ENCODE assay signal across 9 cellular contexts in genomic region chr7:2838873-2839578, GRCh38. TPM values are rescaled to one million over a fixed set of nuclear protein-coding genes. Genes with fewer than 3 reads are reported as not detected.
DNase-seq lines count a peak whose midpoint lies in the region; ATAC-seq and TF ChIP-seq lines count a peak whose summit lies in the region.
"Had no signal": no experiment of that assay in that cellular context is flagged by ENCODE, and none has a peak within 500 bp of the region (broad histone marks: within the 10 kb centered on the region; RNA-seq: fewer than 3 reads in every experiment).

No MANE protein-coding gene starts in this region.

- H3K27ac Mint-ChIP-seq in MCF 10A (ENCODE audit: low read depth, unreplicated experiment), result peak overlapping the region; percentile 50

- TF ChIP-seq POLR2A in transverse colon (IDR thresholded peaks at IDR 0.05), result no peak

- peaks cover 24% of the 10 kb centered on the region for H3K36me3 Mint-ChIP-seq in MCF 10A (ENCODE audit: insufficient read depth, unreplicated experiment)

- no peak overlapping the region for H3K9ac ChIP-seq in mammary epithelial cell (ENCODE audit: insufficient read depth, low read length)

- H3K4me1 Mint-ChIP-seq in MCF 10A (ENCODE audit: insufficient read depth, unreplicated experiment), result peaks cover 49% of the 10 kb centered on the region

- in situ Hi-C loops in mammary epithelial cell (cut with MboI; ENCODE audit: low sequenced_read_pairs in 2 of 2) (no loop called here), transverse colon (cut with MboI; ENCODE audit: low pct_ligation_motif_present in 1 of 4, low pct_unique_long_range_greater_than_20kb in 1 of 4, low sequenced_read_pairs in 3 of 4) (no loop called here)

- H2AFZ ChIP-seq in mammary epithelial cell (ENCODE audit: low read depth, low read length), result no peak overlapping the region

- CTCF ChIA-PET in MCF 10A (lab: Yijun Ruan, JAX) (no interaction called here), mammary epithelial cell (lab: Charles Lee; ENCODE audit: low non-redundant PET) (no interaction called here), RWPE1 (lab: Yijun Ruan, JAX) (interaction anchor here (1.0 kb wide), 1 partner anchor 168 kb away, joined by 4 read pairs; no protein-coding TSS in a partner anchor)

- TF ChIP-seq EP300 in transverse colon (IDR thresholded peaks at IDR 0.05; ENCODE audit: low read depth), result no peak

- H3K4me2 ChIP-seq in mammary epithelial cell (ENCODE audit: insufficient read depth, low read depth, low read length), result no peak overlapping the region

- DNase-seq in MCF 10A (ENCODE audit: unreplicated experiment), result no peak
- no peak for DNase-seq in mammary epithelial cell
- DNase-seq in RWPE1 (ENCODE audit: low spot score), result no peak
- peak; percentile 33 for DNase-seq in transverse colon
- no peak for DNase-seq in cerebellar nuclear complex (lab: John Stamatoyannopoulos, UW)
- no peak for DNase-seq in Right ventricle myocardium superior

- TF ChIP-seq CTCF in MCF 10A (IDR thresholded peaks at IDR 0.05; ENCODE audit: unreplicated experiment) (no peak), mammary epithelial cell (conservative IDR thresholded peaks at IDR 0.05 in 1 of 2, IDR thresholded peaks at IDR 0.05 in 1 of 2; ENCODE audit: extremely low read depth in 1 of 2, insufficient read depth in 1 of 2, low read depth in 1 of 2, low read length in 2 of 2) (no peak), RWPE1 (conservative IDR thresholded peaks at IDR 0.05; ENCODE audit: low read depth) (no peak), transverse colon (IDR thresholded peaks at IDR 0.05) (no peak)

- peaks cover 93% of the 10 kb centered on the region for H3K79me2 ChIP-seq in mammary epithelial cell (ENCODE audit: insufficient read depth, low read length)

- H4K20me1 ChIP-seq in mammary epithelial cell (ENCODE audit: insufficient read depth, low read length), result no peaks in the 10 kb centered on the region

- ATAC-seq in HG02840 (IDR thresholded peaks at IDR 0.05; ENCODE audit: low FRiP score, unreplicated experiment) (peak; percentile 62), GM21723 (IDR thresholded peaks at IDR 0.05; ENCODE audit: unreplicated experiment) (no peak), Right ventricle myocardium superior (ENCODE audit: poor library complexity) (no peak)

- POLR2A ChIA-PET in MCF 10A (lab: Yijun Ruan, JAX), result interaction anchor here (0.6 to 2.7 kb wide), 2 partner anchors 27 to 81 kb away, joined by 4 to 8 read pairs; no protein-coding TSS in a partner anchor
- POLR2A ChIA-PET in RWPE1 (lab: Yijun Ruan, JAX; ENCODE audit: low non-redundant PET), result no interaction called here

- H3K4me3 Mint-ChIP-seq in MCF 10A (ENCODE audit: unreplicated experiment), result no peak overlapping the region

- H3K9me3 ChIP-seq in mammary epithelial cell (replicated peaks; ENCODE audit: insufficient read depth, low read length) (no peaks in the 10 kb centered on the region), transverse colon (no peaks in the 10 kb centered on the region)

- no peaks in the 10 kb centered on the region for H3K9me3 Mint-ChIP-seq in MCF 10A (ENCODE audit: unreplicated experiment)
- H3K9me3 Mint-ChIP-seq: neural crest cell had no signal

- 93% methylated on average over 13 of the region's 13 CpGs for WGBS in mammary epithelial cell (ENCODE audit: low coverage, missing lambda C conversion rate)
- WGBS in transverse colon (ENCODE audit: low coverage in 1 of 2), 2 donors, result 81 to 88% methylated on average over 11 to 13 of the region's 13 CpGs

- dilution Hi-C loops in mammary epithelial cell (cut with HindIII; ENCODE audit: low sequenced_read_pairs), result no loop called here

- H3K27me3 Mint-ChIP-seq in MCF 10A (ENCODE audit: insufficient read depth, unreplicated experiment), result no peaks in the 10 kb centered on the region

- intact Hi-C loops in MCF 10A (cut with micrococcal nuclease), result no loop called here
- intact Hi-C loops in mammary epithelial cell (cut with micrococcal nuclease), result no loop called here
- intact Hi-C loops in transverse colon (cut with DNase I; ENCODE audit: low total_unique reads), result no loop called here
- intact Hi-C loops in Right ventricle myocardium superior (cut with DNase I), result loop anchor here (5.0 kb wide), 1 partner anchor 107 kb away; no protein-coding TSS in a partner anchor

- H3K4me3 ChIP-seq in mammary epithelial cell (replicated peaks in 1 of 3; ENCODE audit: insufficient read depth in 1 of 3, low read depth in 2 of 3, low read length in 3 of 3) (no peak overlapping the region), transverse colon (no peak overlapping the region)

- H3K4me1 ChIP-seq in mammary epithelial cell (ENCODE audit: insufficient read depth, low read length) (peaks cover 10% of the 10 kb centered on the region), transverse colon (peaks cover 8 to 63% (median 24%) of the 10 kb centered on the region in 4 donors)

- no peak overlapping the region for H3K27ac ChIP-seq in mammary epithelial cell (ENCODE audit: insufficient read depth, low read depth, low read length)
- peak overlapping the region; percentile 6; the same call in 1 of the 2 replicates for H3K27ac ChIP-seq in RWPE1
- peak overlapping the region in 1 of 4 donors; percentile 4 for H3K27ac ChIP-seq in transverse colon

- H3K36me3 ChIP-seq in mammary epithelial cell (ENCODE audit: insufficient read depth, low read length) (peaks cover 4% of the 10 kb centered on the region), transverse colon (no peaks in the 10 kb centered on the region)

- H3K27me3 ChIP-seq in mammary epithelial cell (ENCODE audit: insufficient read depth, low read length), result no peaks in the 10 kb centered on the region
- no peaks in the 10 kb centered on the region for H3K27me3 ChIP-seq in transverse colon

- no TSS peak for BruUV-seq in MCF 10A (replicated peaks; lab: Mats Ljungman, UMichigan)
- no TSS peak for BruUV-seq in mammary epithelial cell (replicated peaks; lab: Mats Ljungman, UMichigan)

RNA-seq across cellular contexts. Expression of gene GNA12, which starts 5.1 kb away (rescaled TPM):
- 36.2 and 38.6 TPM in 2 replicates for total RNA-seq in MCF 10A (2022)
- 10 to 100 TPM; 26.2 to 46.0 TPM for total RNA-seq in mammary epithelial cell
- 67.7 TPM for polyA plus RNA-seq in mammary epithelial cell
- polyA minus RNA-seq in mammary epithelial cell, result 60.6 TPM
- total RNA-seq in transverse colon, result 10 to 100 TPM; 18.9 to 39.6 (median 22.2) TPM
- 40.6 TPM for total RNA-seq in Right ventricle myocardium superior
